30 cellular contexts compared by ENCODE assay signal in genomic region chr18:45830917-45831316, GRCh38. TPM values are rescaled to one million over a fixed set of nuclear protein-coding genes. Genes with fewer than 3 reads are reported as not detected.
"Had no signal": no experiment of that assay in that cellular context is flagged by ENCODE, and none has a peak within 500 bp of the region (broad histone marks: within the 10 kb centered on the region; RNA-seq: fewer than 3 reads in every experiment).

No MANE protein-coding gene starts in this region.

- H3K36me3 ChIP-seq: adrenal gland, colonic mucosa had no signal

- H3K9me3 Mint-ChIP-seq: activated CD4-positive, alpha-beta memory T cell treated with anti-CD3 and anti-CD28 coated beads for 36 hours; activated CD4-positive, alpha-beta T cell treated with anti-CD3 and anti-CD28 coated beads, Interleukin-2, amount 10 ng/mL, durations not matched to agents 24 days and 14 days; activated naive CD4-positive, alpha-beta T cell treated with anti-CD3 and anti-CD28 coated beads for 36 hours; activated naive CD4-positive, alpha-beta T cell treated with anti-CD3 and anti-CD28 coated beads, Interleukin-2, amount 50 U/mL, for 24 hours; activated naive CD8-positive, alpha-beta T cell treated with anti-CD3 and anti-CD28 coated beads for 36 hours; activated naive CD8-positive, alpha-beta T cell treated with anti-CD3 and anti-CD28 coated beads, Interleukin-2, amount 50 U/mL, for 24 hours; activated T-helper 1 cell treated with anti-CD3 and anti-CD28 coated beads, Interleukin-12 subunit alpha, Interleukin-12 subunit beta, Interleukin-2, Interleukin-4 antibody, amounts not matched to agents 30 ng/mL and 10 ng/mL and 1 ng/mL, durations not matched to agents 14 hours and 24 hours and 36 hours; activated T-helper 2 cell treated with anti-CD3 and anti-CD28 coated beads, Interferon-gamma antibody, Interleukin-2, Interleukin-4, amounts not matched to agents 10 μg/mL and 5 μg/mL and 100 μg/mL, durations not matched to agents 14 hours and 24 hours and 36 hours; endodermal cell had no signal

- H3K27ac Mint-ChIP-seq: activated CD4-positive, alpha-beta memory T cell treated with anti-CD3 and anti-CD28 coated beads for 36 hours; activated CD4-positive, alpha-beta T cell treated with anti-CD3 and anti-CD28 coated beads for 36 hours; activated CD4-positive, alpha-beta T cell treated with anti-CD3 and anti-CD28 coated beads, Interleukin-2, amount 10 ng/mL, durations not matched to agents 24 days and 14 days; activated CD8-positive, alpha-beta memory T cell treated with anti-CD3 and anti-CD28 coated beads, Interleukin-2, amount 10 ng/mL, durations not matched to agents 7 days and 5 days; activated CD8-positive, alpha-beta T cell treated with anti-CD3 and anti-CD28 coated beads, Interleukin-2, amount 10 ng/mL, durations not matched to agents 7 days and 5 days; activated naive CD4-positive, alpha-beta T cell treated with anti-CD3 and anti-CD28 coated beads for 36 hours; activated naive CD4-positive, alpha-beta T cell treated with anti-CD3 and anti-CD28 coated beads, Interleukin-2, amount 50 U/mL, for 24 hours; activated naive CD8-positive, alpha-beta T cell treated with anti-CD3 and anti-CD28 coated beads for 36 hours; activated naive CD8-positive, alpha-beta T cell treated with anti-CD3 and anti-CD28 coated beads, Interleukin-2, amount 50 U/mL, for 24 hours; activated T-helper 1 cell treated with anti-CD3 and anti-CD28 coated beads, Interleukin-12 subunit alpha, Interleukin-12 subunit beta, Interleukin-2, Interleukin-4 antibody, amounts not matched to agents 30 ng/mL and 10 ng/mL and 1 ng/mL, durations not matched to agents 14 hours and 24 hours and 36 hours; activated T-helper 2 cell treated with anti-CD3 and anti-CD28 coated beads, Interferon-gamma antibody, Interleukin-2, Interleukin-4, amounts not matched to agents 10 μg/mL and 5 μg/mL and 100 μg/mL, durations not matched to agents 14 hours and 24 hours and 36 hours; endodermal cell had no signal

- H3K9me3 ChIP-seq: adrenal gland, body of pancreas, colonic mucosa had no signal

- H3K4me3 Mint-ChIP-seq: activated CD4-positive, alpha-beta memory T cell treated with anti-CD3 and anti-CD28 coated beads for 36 hours; activated CD4-positive, alpha-beta T cell treated with anti-CD3 and anti-CD28 coated beads for 36 hours; activated CD4-positive, alpha-beta T cell treated with anti-CD3 and anti-CD28 coated beads, Interleukin-2, amount 10 ng/mL, durations not matched to agents 24 days and 14 days; activated CD8-positive, alpha-beta memory T cell treated with anti-CD3 and anti-CD28 coated beads, Interleukin-2, amount 10 ng/mL, durations not matched to agents 7 days and 5 days; activated CD8-positive, alpha-beta T cell treated with anti-CD3 and anti-CD28 coated beads, Interleukin-2, amount 10 ng/mL, durations not matched to agents 7 days and 5 days; activated naive CD4-positive, alpha-beta T cell treated with anti-CD3 and anti-CD28 coated beads for 36 hours; activated naive CD4-positive, alpha-beta T cell treated with anti-CD3 and anti-CD28 coated beads, Interleukin-2, amount 50 U/mL, for 24 hours; activated naive CD8-positive, alpha-beta T cell treated with anti-CD3 and anti-CD28 coated beads for 36 hours; activated naive CD8-positive, alpha-beta T cell treated with anti-CD3 and anti-CD28 coated beads, Interleukin-2, amount 50 U/mL, for 24 hours; activated T-helper 1 cell treated with anti-CD3 and anti-CD28 coated beads, Interleukin-12 subunit alpha, Interleukin-12 subunit beta, Interleukin-2, Interleukin-4 antibody, amounts not matched to agents 30 ng/mL and 10 ng/mL and 1 ng/mL, durations not matched to agents 14 hours and 24 hours and 36 hours; endodermal cell had no signal

- H3K27me3 ChIP-seq: adrenal gland, body of pancreas, colonic mucosa had no signal

- H3K4me3 ChIP-seq: adrenal gland, body of pancreas, colonic mucosa had no signal

- H3K36me3 Mint-ChIP-seq: activated CD4-positive, alpha-beta memory T cell treated with anti-CD3 and anti-CD28 coated beads for 36 hours; activated CD8-positive, alpha-beta memory T cell treated with anti-CD3 and anti-CD28 coated beads, Interleukin-2, amount 10 ng/mL, durations not matched to agents 7 days and 5 days; activated naive CD8-positive, alpha-beta T cell treated with anti-CD3 and anti-CD28 coated beads for 36 hours had no signal

- H3K27ac ChIP-seq: adrenal gland, body of pancreas, colonic mucosa had no signal

- DNase-seq: activated CD4-positive, alpha-beta memory T cell treated with anti-CD3 and anti-CD28 coated beads for 36 hours; activated CD4-positive, alpha-beta T cell treated with anti-CD3 and anti-CD28 coated beads for 36 hours; activated CD4-positive, alpha-beta T cell treated with anti-CD3 and anti-CD28 coated beads, Interleukin-2, amount 10 ng/mL, durations not matched to agents 24 days and 14 days; activated CD4-positive, CD25-positive, alpha-beta regulatory T cell; activated CD4-positive, CD25-positive, alpha-beta regulatory T cell treated with anti-CD3 and anti-CD28 coated beads, Interleukin-2, amount 50 U/mL, for 72 hours; activated CD8-positive, alpha-beta memory T cell treated with anti-CD3 and anti-CD28 coated beads, Interleukin-2, amount 10 ng/mL, durations not matched to agents 7 days and 5 days; activated CD8-positive, alpha-beta memory T cell treated with anti-CD3 and anti-CD28 coated beads, Interleukin-2, amount 50 U/mL, for 4 hours; activated CD8-positive, alpha-beta T cell treated with anti-CD3 and anti-CD28 coated beads, Interleukin-2, amount 10 ng/mL, durations not matched to agents 7 days and 5 days; activated effector memory CD4-positive, alpha-beta T cell treated with anti-CD3 and anti-CD28 coated beads, Interleukin-2, amount 50 U/mL, for 16 hours; activated naive CD4-positive, alpha-beta T cell treated with anti-CD3 and anti-CD28 coated beads for 36 hours; activated naive CD8-positive, alpha-beta T cell treated with anti-CD3 and anti-CD28 coated beads for 36 hours; activated naive CD8-positive, alpha-beta T cell treated with anti-CD3 and anti-CD28 coated beads, Interleukin-2, amount 50 U/mL, for 24 hours; activated T-cell treated with anti-CD3 and anti-CD28 coated beads, Interleukin-2, amount 50 U/mL, for 1 hour; activated T-cell treated with anti-CD3 and anti-CD28 coated beads, Interleukin-2, amount 50 U/mL, for 48 hours; adrenal gland; amygdala; body of pancreas; caudate nucleus; colonic mucosa; effector CD8-positive, alpha-beta T cell; endodermal cell; foreskin fibroblast; T-helper 2 cell had no signal

- H3K4me1 ChIP-seq: colonic mucosa had no signal

- ATAC-seq: activated CD4-positive, alpha-beta T cell treated with anti-CD3 and anti-CD28 coated beads for 36 hours; activated CD8-positive, alpha-beta memory T cell treated with anti-CD3 and anti-CD28 coated beads, Interleukin-2, amount 10 ng/mL, durations not matched to agents 7 days and 5 days; activated CD8-positive, alpha-beta T cell treated with anti-CD3 and anti-CD28 coated beads, Interleukin-2, amount 10 ng/mL, durations not matched to agents 7 days and 5 days; activated naive CD8-positive, alpha-beta T cell treated with anti-CD3 and anti-CD28 coated beads, Interleukin-2, amount 50 U/mL, for 24 hours; body of pancreas; esophagus mucosa had no signal

RNA-seq across cellular contexts. Expression of gene SIGLEC15, which starts 5.4 kb away (rescaled TPM):
- total RNA-seq: activated CD4-positive, alpha-beta memory T cell treated with anti-CD3 and anti-CD28 coated beads for 36 hours; activated CD4-positive, alpha-beta T cell treated with anti-CD3 and anti-CD28 coated beads for 36 hours; activated CD4-positive, alpha-beta T cell treated with anti-CD3 and anti-CD28 coated beads, Interleukin-2, amount 10 ng/mL, durations not matched to agents 24 days and 14 days; activated CD8-positive, alpha-beta memory T cell treated with anti-CD3 and anti-CD28 coated beads for 36 hours; activated CD8-positive, alpha-beta memory T cell treated with anti-CD3 and anti-CD28 coated beads, Interleukin-2, amount 10 ng/mL, durations not matched to agents 7 days and 5 days; activated CD8-positive, alpha-beta T cell treated with anti-CD3 and anti-CD28 coated beads, Interleukin-2, amount 10 ng/mL, durations not matched to agents 7 days and 5 days; activated naive CD4-positive, alpha-beta T cell treated with anti-CD3 and anti-CD28 coated beads for 36 hours; activated naive CD8-positive, alpha-beta T cell treated with anti-CD3 and anti-CD28 coated beads for 36 hours; activated T-helper 1 cell treated with anti-CD3 and anti-CD28 coated beads, Interleukin-12 subunit alpha, Interleukin-12 subunit beta, Interleukin-2, Interleukin-4 antibody, amounts not matched to agents 30 ng/mL and 10 ng/mL and 1 ng/mL, durations not matched to agents 14 hours and 24 hours and 36 hours; activated T-helper 2 cell treated with anti-CD3 and anti-CD28 coated beads, Interferon-gamma antibody, Interleukin-2, Interleukin-4, amounts not matched to agents 10 μg/mL and 5 μg/mL and 100 μg/mL, durations not matched to agents 14 hours and 24 hours and 36 hours; colonic mucosa; endodermal cell; esophagus mucosa; frontal cortex; T-helper 1 cell treated with Interleukin-12 subunit alpha and Interleukin-12 subunit beta and Interleukin-4 antibody, amounts not matched to agents 30 ng/mL and 1 ng/mL, for 36 hours had no signal
